Comparison of ENCODE assay signal across 1 cellular context in genomic region chr9:137030006-137030405, GRCh38.
TF ChIP-seq lines count a peak whose summit lies in the region.

No MANE protein-coding gene starts in this region.

TF ChIP-seq in H1, 55 proteins besides CTCF, POLR2A, EP300 and RAD21:
- TF ChIP-seq EZH2 (IDR thresholded peaks at IDR 0.05; ENCODE audit: low read depth, low read length, severe bottlenecking): peak; percentile 4
- TF ChIP-seq ASH2L (IDR thresholded peaks at IDR 0.05; ENCODE audit: low read length): no peak
- TF ChIP-seq NANOG (IDR thresholded peaks at IDR 0.05; ENCODE audit: insufficient read depth, low read depth, low read length, poor library complexity, severe bottlenecking): no peak
